Comparison of ENCODE assay signal across 11 cellular contexts in the genomic region with DNA sequence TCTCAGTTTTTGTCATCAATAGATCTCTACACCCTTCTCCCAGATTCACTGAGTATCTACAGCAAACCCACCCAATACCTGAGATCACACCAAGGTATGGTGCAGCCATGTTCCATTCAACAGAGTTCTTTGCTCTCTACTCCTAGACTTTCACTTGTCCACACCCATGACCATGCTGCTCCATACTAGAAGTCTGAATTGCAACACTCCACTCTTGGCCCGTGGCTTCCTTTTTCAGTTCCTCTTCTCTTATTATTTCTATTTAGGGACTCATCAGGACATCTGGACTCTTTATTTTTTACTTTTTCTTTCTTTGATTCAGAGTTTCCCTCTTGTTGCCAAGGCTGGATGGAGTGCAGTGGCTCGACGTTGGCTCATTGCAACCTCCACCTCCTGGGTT. TPM values are rescaled to one million over a fixed set of nuclear protein-coding genes. Genes with fewer than 3 reads are reported as not detected.
DNase-seq lines count a peak whose midpoint lies in the region; ATAC-seq and TF ChIP-seq lines count a peak whose summit lies in the region.
"Had no signal": no experiment of that assay in that cellular context is flagged by ENCODE, and none has a peak within 500 bp of the region (broad histone marks: within the 10 kb centered on the region; RNA-seq: fewer than 3 reads in every experiment).

No MANE protein-coding gene starts in this region.

- peaks cover 10% of the 10 kb centered on the region for H3K36me3 Mint-ChIP-seq in chondrocyte (ENCODE audit: low read depth)
- H3K36me3 Mint-ChIP-seq in nephron progenitor cell (ENCODE audit: low read depth), result peaks cover 49% of the 10 kb centered on the region

- no peak overlapping the region for H2AFZ ChIP-seq in MM.1S (ENCODE audit: low read length)

- no peak overlapping the region for H3K9ac ChIP-seq in MM.1S (ENCODE audit: low read length)

- H3K4me2 ChIP-seq in MM.1S (ENCODE audit: low read depth, low read length), result peak overlapping the region; percentile 11; the same call in 1 of the 2 replicates

- H3K27ac Mint-ChIP-seq in chondrocyte (ENCODE audit: unreplicated experiment) (peak overlapping the region; percentile 9), nephron progenitor cell (peak overlapping the region; percentile 79)

- H3K9me3 Mint-ChIP-seq in chondrocyte (ENCODE audit: low read depth) (no peaks in the 10 kb centered on the region), nephron progenitor cell (no peaks in the 10 kb centered on the region)

- H3K4me1 ChIP-seq in MM.1S (ENCODE audit: low read length) (peaks cover 41% of the 10 kb centered on the region), BE2C (no peaks in the 10 kb centered on the region)

- peak overlapping the region; percentile 36; the same call in 1 of the 2 replicates for H3K27ac ChIP-seq in MM.1S (ENCODE audit: low read length)

- no peaks in the 10 kb centered on the region for H3K27me3 ChIP-seq in MM.1S (replicated peaks; ENCODE audit: insufficient read depth, low read length)
- H3K27me3 ChIP-seq in BE2C, result no peaks in the 10 kb centered on the region
- H3K27me3 ChIP-seq: MG63 had no signal

- H3K9me2 ChIP-seq in MM.1S (replicated peaks; ENCODE audit: insufficient read depth, low read length), result no peaks in the 10 kb centered on the region

- peaks cover 98% of the 10 kb centered on the region for H3K79me2 ChIP-seq in MM.1S (ENCODE audit: low read length)

- no peak overlapping the region for H3K4me3 ChIP-seq in MM.1S (ENCODE audit: low read length)
- no peak overlapping the region for H3K4me3 ChIP-seq in BE2C (ENCODE audit: low read depth, low read length)
- H3K4me3 ChIP-seq: MG63 had no signal

- H4K20me1 ChIP-seq in MM.1S (ENCODE audit: insufficient read depth, low read length), result peaks cover 76% of the 10 kb centered on the region

- H3K9me3 ChIP-seq in MM.1S (replicated peaks; ENCODE audit: insufficient read depth, low read length) (no peaks in the 10 kb centered on the region), BE2C (no peaks in the 10 kb centered on the region)
- H3K9me3 ChIP-seq: MG63 had no signal

- no peak for ATAC-seq in HG03097 (IDR thresholded peaks at IDR 0.05; ENCODE audit: low FRiP score, unreplicated experiment)

- DNase-seq in GM03348 (ENCODE audit: low spot score), result peak; percentile 46
- peak; percentile 33 for DNase-seq in MM.1S
- no peak for DNase-seq in chondrocyte (ENCODE audit: low spot score)
- DNase-seq in nephron progenitor cell, result no peak
- no peak for DNase-seq in kidney tubule cell (ENCODE audit: low spot score)
- no peak for DNase-seq in activated CD4-positive, CD25-positive, alpha-beta regulatory T cell treated with anti-CD3 and anti-CD28 coated beads, Interleukin-2, amount 50 U/mL, for 72 hours
- DNase-seq in BE2C, result no peak
- DNase-seq: mesendoderm; MG63; stimulated activated naive CD4-positive, alpha-beta T cell treated with Interleukin-2 at 50 U/mL for 16 hours had no signal

- H3K27me3 Mint-ChIP-seq in chondrocyte (ENCODE audit: low read depth) (no peaks in the 10 kb centered on the region), nephron progenitor cell (ENCODE audit: low read depth, poor library complexity) (no peaks in the 10 kb centered on the region)

- H3K4me1 Mint-ChIP-seq in chondrocyte (ENCODE audit: low read depth) (peaks cover 59% of the 10 kb centered on the region), nephron progenitor cell (peaks cover 26% of the 10 kb centered on the region)

- peaks cover 24% of the 10 kb centered on the region for H3F3A ChIP-seq in MM.1S (ENCODE audit: insufficient read depth, low read length)

- no peak overlapping the region for H3K4me3 Mint-ChIP-seq in chondrocyte (ENCODE audit: unreplicated experiment)
- H3K4me3 Mint-ChIP-seq in nephron progenitor cell, result no peak overlapping the region

- peaks cover 11% of the 10 kb centered on the region for H3K36me3 ChIP-seq in MM.1S (replicated peaks; ENCODE audit: insufficient read depth, low read length)
- peaks cover 27% of the 10 kb centered on the region for H3K36me3 ChIP-seq in BE2C

- TF ChIP-seq CTCF in MM.1S (IDR thresholded peaks at IDR 0.05; ENCODE audit: low read length) (no peak), chondrocyte (IDR thresholded peaks at IDR 0.05) (no peak), nephron progenitor cell (IDR thresholded peaks at IDR 0.05) (no peak), BE2C (IDR thresholded peaks at IDR 0.05; ENCODE audit: low read depth, low read length) (no peak)

RNA-seq across cellular contexts. Expression of a gene that starts 37.1 kb away (rescaled TPM):
- total RNA-seq in chondrocyte, result 362 to 407 TPM (median 372 TPM) in 3 replicates
- polyA plus RNA-seq in BE2C (2012; ENCODE audit: insufficient read depth, insufficient read length, low read depth), result 609 TPM

Comparison
In these comparisons a context has a peak if more than half of its experiments do, and no peak if none do; other contexts are left out.
1. DNase-seq: peak in GM03348 (single experiment) and MM.1S (single experiment); none in chondrocyte (single experiment), nephron progenitor cell (single experiment), kidney tubule cell (single experiment), activated CD4-positive, CD25-positive, alpha-beta regulatory T cell treated with anti-CD3 and anti-CD28 coated beads, Interleukin-2, amount 50 U/mL, for 72 hours (single experiment) and BE2C (single experiment).